Comparison of ENCODE assay signal across 8 cellular contexts in the genomic region with DNA sequence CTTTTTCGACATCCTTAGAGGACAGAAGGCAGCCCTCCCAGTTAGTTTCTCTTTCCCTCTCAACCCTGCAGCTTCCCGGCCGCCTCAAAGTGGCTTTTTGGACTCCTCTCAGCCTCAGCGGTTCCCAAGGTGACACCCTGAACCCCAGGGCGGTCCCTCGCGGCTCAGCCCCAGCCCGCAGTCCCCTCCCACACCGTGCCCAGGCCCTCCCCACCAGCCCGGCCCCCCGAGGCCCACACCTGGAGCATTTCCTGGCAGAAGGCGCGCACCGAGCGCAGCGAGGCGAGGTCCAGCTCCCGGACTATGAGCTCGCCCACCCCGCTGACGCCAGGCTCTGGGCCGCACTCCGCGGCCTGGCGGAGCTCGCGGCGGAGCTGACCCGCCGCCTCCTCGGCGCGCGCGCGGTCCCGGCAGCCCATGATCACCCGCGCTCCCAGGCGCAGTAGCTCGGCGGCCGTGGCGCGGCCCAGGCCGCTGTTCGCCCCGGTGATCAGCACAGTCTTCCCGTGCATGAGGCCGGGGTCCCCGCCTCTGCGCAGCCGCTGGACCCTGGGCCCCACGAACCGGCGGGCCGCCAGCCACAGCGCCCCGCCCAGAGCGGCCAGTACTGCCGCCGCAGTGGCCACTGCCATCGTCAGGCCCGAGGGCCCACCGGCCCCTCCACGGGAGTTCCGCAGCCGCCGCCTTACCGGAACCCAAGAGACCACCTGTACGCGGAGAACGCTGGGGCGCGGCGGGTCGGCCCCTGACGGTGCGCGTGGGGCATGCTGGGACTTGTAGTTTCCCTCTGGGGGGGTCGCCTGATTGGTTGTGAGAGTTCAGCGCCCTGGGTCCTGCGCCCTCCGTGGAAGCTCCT. TPM values are rescaled to one million over a fixed set of nuclear protein-coding genes. Genes with fewer than 3 reads are reported as not detected.
DNase-seq lines count a peak whose midpoint lies in the region; ATAC-seq, FAIRE-seq and TF ChIP-seq lines count a peak whose summit lies in the region.

A gene with protein sequence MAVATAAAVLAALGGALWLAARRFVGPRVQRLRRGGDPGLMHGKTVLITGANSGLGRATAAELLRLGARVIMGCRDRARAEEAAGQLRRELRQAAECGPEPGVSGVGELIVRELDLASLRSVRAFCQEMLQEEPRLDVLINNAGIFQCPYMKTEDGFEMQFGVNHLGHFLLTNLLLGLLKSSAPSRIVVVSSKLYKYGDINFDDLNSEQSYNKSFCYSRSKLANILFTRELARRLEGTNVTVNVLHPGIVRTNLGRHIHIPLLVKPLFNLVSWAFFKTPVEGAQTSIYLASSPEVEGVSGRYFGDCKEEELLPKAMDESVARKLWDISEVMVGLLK (minus strand): TSS at position 713 of the 856 bp plus-strand sequence. CDS start 81 bp downstream, at position 632.

- POLR2A ChIA-PET in AG04449 (lab: Yijun Ruan, JAX) = interaction anchor here (0.6 to 2.0 kb wide), 4 partner anchors 11 to 799 kb away, joined by 3 to 5 read pairs (median 4); partner anchors contain the start of gene OSR1

- DNase-seq in AG04449 (ENCODE audit: low read depth, low spot score) (peak; percentile 47), NCI-H2227 treated with DMSO at 0.1 percent for 48 hours (lab: John Stamatoyannopoulos, UW) (peak; percentile 84), bronchial epithelial cell (ENCODE audit: low read depth) (peak; percentile 52), iPS-NIHi11 (ENCODE audit: low spot score) (peak; percentile 91), small intestine (peak; percentile 96)

- 1% methylated on average over 69 to 84 of the region's 84 CpGs for WGBS in small intestine, 3 donors

- CTCF ChIA-PET in AG04449 (lab: Yijun Ruan, JAX) = interaction anchor here (0.6 to 1.8 kb wide), 7 partner anchors 11 to 194 kb away, joined by 3 to 6 read pairs (median 3); no protein-coding TSS in a partner anchor

- peak within 1 kb of the TSS; percentile 97 to 100 for H3K27ac ChIP-seq in small intestine (ENCODE audit: low read depth in 1 of 2, low read length in 1 of 2)

- H3K4me1 ChIP-seq in small intestine (ENCODE audit: control insufficient read depth in 2 of 2, insufficient read depth in 1 of 2, low read depth in 1 of 2, low read length in 1 of 2) = peaks cover 6 to 7% of the 10 kb centered on the region in 2 donors

- peaks cover 3% of the 10 kb centered on the region for H3K9me3 ChIP-seq in small intestine (ENCODE audit: control insufficient read depth, low read depth)

- FAIRE-seq in bronchial epithelial cell (lab: Jason Lieb, UNC) (no peak), small intestine (lab: Jason Lieb, UNC) (no peak)

- no peak for TF ChIP-seq CTCF in AG04449 (IDR thresholded peaks at IDR 0.05; ENCODE audit: insufficient read depth, low read length, missing control alignments)
- no peak for TF ChIP-seq CTCF in WI38 (IDR thresholded peaks at IDR 0.05; ENCODE audit: low read depth, low read length)
- TF ChIP-seq CTCF in bronchial epithelial cell (IDR thresholded peaks at IDR 0.05; ENCODE audit: insufficient read depth, low read length, severe bottlenecking) = no peak

- ATAC-seq in GM18907 (IDR thresholded peaks at IDR 0.05; ENCODE audit: unreplicated experiment) (peak; percentile 97), HG03159 (IDR thresholded peaks at IDR 0.05; ENCODE audit: unreplicated experiment) (peak; percentile 97)

- H3K36me3 ChIP-seq in bronchial epithelial cell (ENCODE audit: control insufficient read depth, insufficient read depth, low read length) = peaks cover 1% of the 10 kb centered on the region
- peaks cover 2% of the 10 kb centered on the region in 2 donors for H3K36me3 ChIP-seq in small intestine (ENCODE audit: control insufficient read depth in 2 of 2, insufficient read depth in 2 of 2, low read length in 2 of 2)

- H3K4me3 ChIP-seq in AG04449 (ENCODE audit: low read depth, low read length) = peak within 1 kb of the TSS; percentile 74
- H3K4me3 ChIP-seq in WI38 (ENCODE audit: low read depth, low read length) = peak within 1 kb of the TSS; percentile 87
- H3K4me3 ChIP-seq in bronchial epithelial cell (ENCODE audit: low read depth, low read length) = peak within 1 kb of the TSS; percentile 95
- peak within 1 kb of the TSS; percentile 83 to 91 for H3K4me3 ChIP-seq in small intestine (ENCODE audit: low read depth in 1 of 2, low read length in 2 of 2)

- H3K27me3 ChIP-seq in bronchial epithelial cell (ENCODE audit: control insufficient read depth, insufficient read depth, low read length) (no peaks in the 10 kb centered on the region), small intestine (ENCODE audit: control insufficient read depth in 2 of 2, insufficient read depth in 2 of 2, low read length in 2 of 2) (no peaks in the 10 kb centered on the region)

RNA-seq across cellular contexts. Expression of the gene that starts here (rescaled TPM):
- total RNA-seq in bronchial epithelial cell = 15.6 and 18.2 TPM in 2 replicates
- 10 to 100 TPM in 2 of 3 donors, 1 to 10 TPM in 1; 9.7 to 22.6 (median 13.4) TPM for polyA plus RNA-seq in small intestine

Comparison
In these comparisons a context has a peak if more than half of its experiments do, and no peak if none do; other contexts are left out.
1. Peak in every context shown above with its lines: DNase-seq, ATAC-seq, H3K4me3 ChIP-seq and H3K27ac ChIP-seq.